ENCODE assay signal across 1 cellular context in the genomic region with DNA sequence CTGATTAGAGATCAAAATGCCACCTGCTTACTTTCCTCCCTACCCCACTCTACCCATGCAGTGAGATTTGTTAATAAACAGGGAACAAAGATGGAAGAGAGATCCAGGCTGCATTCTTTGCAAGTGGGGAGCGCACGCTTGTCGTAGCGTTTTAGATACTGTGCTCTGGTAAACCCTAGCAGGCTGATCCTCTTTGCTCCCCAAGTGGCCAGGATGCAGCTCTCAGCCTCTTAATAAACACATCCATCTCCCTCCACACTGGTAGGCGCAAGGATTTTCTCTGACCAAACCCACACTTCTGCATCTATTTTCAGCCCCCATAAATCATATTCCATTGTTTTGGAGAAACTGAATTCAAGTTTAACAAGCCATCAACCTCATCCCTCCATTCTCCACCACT.
TF ChIP-seq lines count a peak whose summit lies in the region.

No MANE protein-coding gene starts in this region.

TF ChIP-seq in WTC11, 78 proteins besides CTCF, POLR2A, EP300 and RAD21 (continued from another document):
- TF ChIP-seq, protein P1, sequence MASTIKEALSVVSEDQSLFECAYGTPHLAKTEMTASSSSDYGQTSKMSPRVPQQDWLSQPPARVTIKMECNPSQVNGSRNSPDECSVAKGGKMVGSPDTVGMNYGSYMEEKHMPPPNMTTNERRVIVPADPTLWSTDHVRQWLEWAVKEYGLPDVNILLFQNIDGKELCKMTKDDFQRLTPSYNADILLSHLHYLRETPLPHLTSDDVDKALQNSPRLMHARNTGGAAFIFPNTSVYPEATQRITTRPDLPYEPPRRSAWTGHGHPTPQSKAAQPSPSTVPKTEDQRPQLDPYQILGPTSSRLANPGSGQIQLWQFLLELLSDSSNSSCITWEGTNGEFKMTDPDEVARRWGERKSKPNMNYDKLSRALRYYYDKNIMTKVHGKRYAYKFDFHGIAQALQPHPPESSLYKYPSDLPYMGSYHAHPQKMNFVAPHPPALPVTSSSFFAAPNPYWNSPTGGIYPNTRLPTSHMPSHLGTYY (CRISPR knock-in tag; IDR thresholded peaks at IDR 0.05): no peak
- TF ChIP-seq GTF2I (CRISPR knock-in tag; conservative IDR thresholded peaks at IDR 0.05): no peak
- TF ChIP-seq, protein P2, sequence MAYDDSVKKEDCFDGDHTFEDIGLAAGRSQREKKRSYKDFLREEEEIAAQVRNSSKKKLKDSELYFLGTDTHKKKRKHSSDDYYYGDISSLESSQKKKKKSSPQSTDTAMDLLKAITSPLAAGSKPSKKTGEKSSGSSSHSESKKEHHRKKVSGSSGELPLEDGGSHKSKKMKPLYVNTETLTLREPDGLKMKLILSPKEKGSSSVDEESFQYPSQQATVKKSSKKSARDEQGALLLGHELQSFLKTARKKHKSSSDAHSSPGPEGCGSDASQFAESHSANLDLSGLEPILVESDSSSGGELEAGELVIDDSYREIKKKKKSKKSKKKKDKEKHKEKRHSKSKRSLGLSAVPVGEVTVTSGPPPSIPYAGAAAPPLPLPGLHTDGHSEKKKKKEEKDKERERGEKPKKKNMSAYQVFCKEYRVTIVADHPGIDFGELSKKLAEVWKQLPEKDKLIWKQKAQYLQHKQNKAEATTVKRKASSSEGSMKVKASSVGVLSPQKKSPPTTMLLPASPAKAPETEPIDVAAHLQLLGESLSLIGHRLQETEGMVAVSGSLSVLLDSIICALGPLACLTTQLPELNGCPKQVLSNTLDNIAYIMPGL (CRISPR knock-in tag; IDR thresholded peaks at IDR 0.05): no peak
- TF ChIP-seq ZNF138 (CRISPR knock-in tag; conservative IDR thresholded peaks at IDR 0.05): no peak
TF ChIP-seq in WTC11: peak in this region for 0.
